ENCODE assay signal across 2 cellular contexts in genomic region chr19:3183721-3184641, GRCh38.
TF ChIP-seq lines count a peak whose summit lies in the region.

No MANE protein-coding gene starts in this region.

TF ChIP-seq in SK-N-SH, 30 proteins besides CTCF, POLR2A, EP300 and RAD21 (continued from another document):
- no peak for TF ChIP-seq MXI1 (IDR thresholded peaks at IDR 0.05; ENCODE audit: low read depth, low read length)

TF ChIP-seq in SK-N-SH treated with all-trans-retinoic acid at 6 μM for 48 hours, 23 proteins besides CTCF, POLR2A, EP300 and RAD21 (continued from another document):
- no peak for TF ChIP-seq CREB5 (CRISPR knock-in tag; IDR thresholded peaks at IDR 0.05; ENCODE audit: low read depth)
- TF ChIP-seq SNAI2 (CRISPR knock-in tag; IDR thresholded peaks at IDR 0.05) = no peak
- TF ChIP-seq TOX (CRISPR knock-in tag; IDR thresholded peaks at IDR 0.05; ENCODE audit: borderline replicate concordance) = no peak
- no peak for TF ChIP-seq POU6F1 (CRISPR knock-in tag; IDR thresholded peaks at IDR 0.05; ENCODE audit: borderline replicate concordance, low read depth)
